32 cellular contexts compared by ENCODE assay signal in genomic region chr22:18909556-18909955, GRCh38. TPM values are rescaled to one million over a fixed set of nuclear protein-coding genes. Genes with fewer than 3 reads are reported as not detected.
"Had no signal": no experiment of that assay in that cellular context is flagged by ENCODE, and none has a peak within 500 bp of the region (broad histone marks: within the 10 kb centered on the region; RNA-seq: fewer than 3 reads in every experiment).

No MANE protein-coding gene starts in this region.

- H3K36me3 Mint-ChIP-seq: activated CD4-positive, alpha-beta memory T cell treated with anti-CD3 and anti-CD28 coated beads for 36 hours; activated CD8-positive, alpha-beta memory T cell treated with anti-CD3 and anti-CD28 coated beads, Interleukin-2, amount 10 ng/mL, durations not matched to agents 7 days and 5 days; activated naive CD4-positive, alpha-beta T cell treated with anti-CD3 and anti-CD28 coated beads, Interleukin-2, amount 50 U/mL, for 24 hours; activated naive CD8-positive, alpha-beta T cell treated with anti-CD3 and anti-CD28 coated beads for 36 hours had no signal

- H3K27ac ChIP-seq: adrenal gland, body of pancreas, colonic mucosa, esophagus muscularis mucosa, foreskin keratinocyte, heart left ventricle had no signal

- H3K4me1 Mint-ChIP-seq: activated CD4-positive, alpha-beta T cell treated with anti-CD3 and anti-CD28 coated beads for 36 hours; activated CD4-positive, alpha-beta T cell treated with anti-CD3 and anti-CD28 coated beads, Interleukin-2, amount 10 ng/mL, durations not matched to agents 24 days and 14 days; activated CD8-positive, alpha-beta memory T cell treated with anti-CD3 and anti-CD28 coated beads, Interleukin-2, amount 10 ng/mL, durations not matched to agents 7 days and 5 days; activated naive CD4-positive, alpha-beta T cell treated with anti-CD3 and anti-CD28 coated beads, Interleukin-2, amount 50 U/mL, for 24 hours; activated naive CD8-positive, alpha-beta T cell treated with anti-CD3 and anti-CD28 coated beads for 36 hours; activated naive CD8-positive, alpha-beta T cell treated with anti-CD3 and anti-CD28 coated beads, Interleukin-2, amount 50 U/mL, for 24 hours had no signal

- H3K4me3 ChIP-seq: adrenal gland, body of pancreas, colonic mucosa, esophagus muscularis mucosa, gastrocnemius medialis, heart left ventricle had no signal

- H3K9me3 Mint-ChIP-seq: activated CD4-positive, alpha-beta memory T cell treated with anti-CD3 and anti-CD28 coated beads for 36 hours; activated CD4-positive, alpha-beta T cell treated with anti-CD3 and anti-CD28 coated beads, Interleukin-2, amount 10 ng/mL, durations not matched to agents 24 days and 14 days; activated naive CD4-positive, alpha-beta T cell treated with anti-CD3 and anti-CD28 coated beads for 36 hours; activated naive CD4-positive, alpha-beta T cell treated with anti-CD3 and anti-CD28 coated beads, Interleukin-2, amount 50 U/mL, for 24 hours; activated naive CD8-positive, alpha-beta T cell treated with anti-CD3 and anti-CD28 coated beads for 36 hours; activated naive CD8-positive, alpha-beta T cell treated with anti-CD3 and anti-CD28 coated beads, Interleukin-2, amount 50 U/mL, for 24 hours; activated T-helper 1 cell treated with anti-CD3 and anti-CD28 coated beads, Interleukin-12 subunit alpha, Interleukin-12 subunit beta, Interleukin-2, Interleukin-4 antibody, amounts not matched to agents 30 ng/mL and 10 ng/mL and 1 ng/mL, durations not matched to agents 14 hours and 24 hours and 36 hours; activated T-helper 2 cell treated with anti-CD3 and anti-CD28 coated beads, Interferon-gamma antibody, Interleukin-2, Interleukin-4, amounts not matched to agents 10 μg/mL and 5 μg/mL and 100 μg/mL, durations not matched to agents 14 hours and 24 hours and 36 hours had no signal

- H3K36me3 ChIP-seq: adrenal gland, colonic mucosa, esophagus muscularis mucosa, gastrocnemius medialis, heart left ventricle had no signal

- H3K27me3 ChIP-seq: adrenal gland, body of pancreas, colonic mucosa, esophagus muscularis mucosa, foreskin keratinocyte, gastrocnemius medialis, heart left ventricle had no signal

- H3K4me3 Mint-ChIP-seq: activated CD4-positive, alpha-beta memory T cell treated with anti-CD3 and anti-CD28 coated beads for 36 hours; activated CD4-positive, alpha-beta T cell treated with anti-CD3 and anti-CD28 coated beads for 36 hours; activated CD4-positive, alpha-beta T cell treated with anti-CD3 and anti-CD28 coated beads, Interleukin-2, amount 10 ng/mL, durations not matched to agents 24 days and 14 days; activated CD8-positive, alpha-beta memory T cell treated with anti-CD3 and anti-CD28 coated beads, Interleukin-2, amount 10 ng/mL, durations not matched to agents 7 days and 5 days; activated CD8-positive, alpha-beta T cell treated with anti-CD3 and anti-CD28 coated beads, Interleukin-2, amount 10 ng/mL, durations not matched to agents 7 days and 5 days; activated naive CD4-positive, alpha-beta T cell treated with anti-CD3 and anti-CD28 coated beads for 36 hours; activated naive CD4-positive, alpha-beta T cell treated with anti-CD3 and anti-CD28 coated beads, Interleukin-2, amount 50 U/mL, for 24 hours; activated naive CD8-positive, alpha-beta T cell treated with anti-CD3 and anti-CD28 coated beads for 36 hours; activated naive CD8-positive, alpha-beta T cell treated with anti-CD3 and anti-CD28 coated beads, Interleukin-2, amount 50 U/mL, for 24 hours; activated T-helper 1 cell treated with anti-CD3 and anti-CD28 coated beads, Interleukin-12 subunit alpha, Interleukin-12 subunit beta, Interleukin-2, Interleukin-4 antibody, amounts not matched to agents 30 ng/mL and 10 ng/mL and 1 ng/mL, durations not matched to agents 14 hours and 24 hours and 36 hours had no signal

- DNase-seq: activated CD4-positive, alpha-beta memory T cell treated with anti-CD3 and anti-CD28 coated beads for 36 hours; activated CD4-positive, alpha-beta T cell treated with anti-CD3 and anti-CD28 coated beads for 36 hours; activated CD4-positive, alpha-beta T cell treated with anti-CD3 and anti-CD28 coated beads, Interleukin-2, amount 10 ng/mL, durations not matched to agents 24 days and 14 days; activated CD4-positive, CD25-positive, alpha-beta regulatory T cell; activated CD4-positive, CD25-positive, alpha-beta regulatory T cell treated with anti-CD3 and anti-CD28 coated beads, Interleukin-2, amount 50 U/mL, for 72 hours; activated CD8-positive, alpha-beta memory T cell treated with anti-CD3 and anti-CD28 coated beads, Interleukin-2, amount 10 ng/mL, durations not matched to agents 7 days and 5 days; activated CD8-positive, alpha-beta memory T cell treated with anti-CD3 and anti-CD28 coated beads, Interleukin-2, amount 50 U/mL, for 4 hours; activated CD8-positive, alpha-beta T cell treated with anti-CD3 and anti-CD28 coated beads, Interleukin-2, amount 10 ng/mL, durations not matched to agents 7 days and 5 days; activated effector memory CD4-positive, alpha-beta T cell treated with anti-CD3 and anti-CD28 coated beads, Interleukin-2, amount 50 U/mL, for 16 hours; activated naive CD4-positive, alpha-beta T cell treated with anti-CD3 and anti-CD28 coated beads for 36 hours; activated naive CD8-positive, alpha-beta T cell treated with anti-CD3 and anti-CD28 coated beads for 36 hours; activated naive CD8-positive, alpha-beta T cell treated with anti-CD3 and anti-CD28 coated beads, Interleukin-2, amount 50 U/mL, for 24 hours; activated T-cell treated with anti-CD3 and anti-CD28 coated beads, Interleukin-2, amount 50 U/mL, for 1 hour; activated T-cell treated with anti-CD3 and anti-CD28 coated beads, Interleukin-2, amount 50 U/mL, for 48 hours; amygdala; aorta; caudate nucleus; colonic mucosa; effector memory CD4-positive, alpha-beta T cell; erythroblast; foreskin keratinocyte; gastrocnemius medialis; glutamatergic neuron; T-helper 2 cell had no signal

- H3K27me3 Mint-ChIP-seq: activated CD4-positive, alpha-beta memory T cell treated with anti-CD3 and anti-CD28 coated beads for 36 hours; activated CD4-positive, alpha-beta T cell treated with anti-CD3 and anti-CD28 coated beads for 36 hours; activated CD4-positive, alpha-beta T cell treated with anti-CD3 and anti-CD28 coated beads, Interleukin-2, amount 10 ng/mL, durations not matched to agents 24 days and 14 days; activated CD8-positive, alpha-beta memory T cell treated with anti-CD3 and anti-CD28 coated beads, Interleukin-2, amount 10 ng/mL, durations not matched to agents 7 days and 5 days; activated naive CD4-positive, alpha-beta T cell treated with anti-CD3 and anti-CD28 coated beads, Interleukin-2, amount 50 U/mL, for 24 hours; activated naive CD8-positive, alpha-beta T cell treated with anti-CD3 and anti-CD28 coated beads for 36 hours; activated naive CD8-positive, alpha-beta T cell treated with anti-CD3 and anti-CD28 coated beads, Interleukin-2, amount 50 U/mL, for 24 hours had no signal

- H3K9me3 ChIP-seq: adrenal gland, body of pancreas, colonic mucosa, esophagus muscularis mucosa, gastrocnemius medialis, heart left ventricle had no signal

- H3K27ac Mint-ChIP-seq: activated CD4-positive, alpha-beta memory T cell treated with anti-CD3 and anti-CD28 coated beads for 36 hours; activated CD4-positive, alpha-beta T cell treated with anti-CD3 and anti-CD28 coated beads for 36 hours; activated CD4-positive, alpha-beta T cell treated with anti-CD3 and anti-CD28 coated beads, Interleukin-2, amount 10 ng/mL, durations not matched to agents 24 days and 14 days; activated CD8-positive, alpha-beta memory T cell treated with anti-CD3 and anti-CD28 coated beads, Interleukin-2, amount 10 ng/mL, durations not matched to agents 7 days and 5 days; activated CD8-positive, alpha-beta T cell treated with anti-CD3 and anti-CD28 coated beads, Interleukin-2, amount 10 ng/mL, durations not matched to agents 7 days and 5 days; activated naive CD4-positive, alpha-beta T cell treated with anti-CD3 and anti-CD28 coated beads for 36 hours; activated naive CD4-positive, alpha-beta T cell treated with anti-CD3 and anti-CD28 coated beads, Interleukin-2, amount 50 U/mL, for 24 hours; activated naive CD8-positive, alpha-beta T cell treated with anti-CD3 and anti-CD28 coated beads for 36 hours; activated naive CD8-positive, alpha-beta T cell treated with anti-CD3 and anti-CD28 coated beads, Interleukin-2, amount 50 U/mL, for 24 hours; activated T-helper 1 cell treated with anti-CD3 and anti-CD28 coated beads, Interleukin-12 subunit alpha, Interleukin-12 subunit beta, Interleukin-2, Interleukin-4 antibody, amounts not matched to agents 30 ng/mL and 10 ng/mL and 1 ng/mL, durations not matched to agents 14 hours and 24 hours and 36 hours; activated T-helper 2 cell treated with anti-CD3 and anti-CD28 coated beads, Interferon-gamma antibody, Interleukin-2, Interleukin-4, amounts not matched to agents 10 μg/mL and 5 μg/mL and 100 μg/mL, durations not matched to agents 14 hours and 24 hours and 36 hours had no signal

- ATAC-seq: activated CD4-positive, alpha-beta T cell treated with anti-CD3 and anti-CD28 coated beads for 36 hours; activated CD8-positive, alpha-beta memory T cell treated with anti-CD3 and anti-CD28 coated beads, Interleukin-2, amount 10 ng/mL, durations not matched to agents 7 days and 5 days; activated CD8-positive, alpha-beta T cell treated with anti-CD3 and anti-CD28 coated beads, Interleukin-2, amount 10 ng/mL, durations not matched to agents 7 days and 5 days; activated naive CD8-positive, alpha-beta T cell treated with anti-CD3 and anti-CD28 coated beads, Interleukin-2, amount 50 U/mL, for 24 hours; body of pancreas; foreskin keratinocyte; gastrocnemius medialis; heart left ventricle had no signal

- H3K4me1 ChIP-seq: adrenal gland, body of pancreas, colonic mucosa, esophagus muscularis mucosa, foreskin keratinocyte, gastrocnemius medialis, heart left ventricle had no signal

RNA-seq across cellular contexts. Expression of gene PRODH, which starts 26.5 kb away (rescaled TPM):
- total RNA-seq: activated CD4-positive, alpha-beta T cell treated with anti-CD3 and anti-CD28 coated beads for 36 hours; activated CD8-positive, alpha-beta T cell treated with anti-CD3 and anti-CD28 coated beads, Interleukin-2, amount 10 ng/mL, durations not matched to agents 7 days and 5 days; activated naive CD8-positive, alpha-beta T cell treated with anti-CD3 and anti-CD28 coated beads for 36 hours; dermis microvascular lymphatic vessel endothelial cell had no signal
